ENCODE assay signal across 32 cellular contexts in the genomic region with DNA sequence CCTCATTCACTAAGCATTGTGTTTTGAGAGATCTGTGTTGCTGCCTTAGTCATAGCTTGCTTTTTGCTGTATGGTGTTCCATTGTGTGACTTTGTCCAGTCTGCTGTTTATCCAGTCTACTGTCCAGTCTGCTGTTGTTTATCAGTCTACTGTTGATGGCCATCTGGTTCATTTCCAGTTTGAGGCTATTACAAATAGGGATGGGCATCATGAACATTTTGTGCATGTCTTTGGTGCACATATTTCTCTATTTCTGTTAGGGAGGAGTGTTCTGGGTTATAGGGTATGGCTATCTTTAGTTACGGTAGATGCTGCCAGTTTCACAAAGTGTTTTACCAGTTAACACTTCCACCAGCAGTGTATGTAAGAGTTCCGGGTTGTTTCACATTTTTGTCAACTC. TPM values are rescaled to one million over a fixed set of nuclear protein-coding genes. Genes with fewer than 3 reads are reported as not detected.
DNase-seq lines count a peak whose midpoint lies in the region; ATAC-seq, FAIRE-seq and TF ChIP-seq lines count a peak whose summit lies in the region.
"Had no signal": no experiment of that assay in that cellular context is flagged by ENCODE, and none has a peak within 500 bp of the region (broad histone marks: within the 10 kb centered on the region; RNA-seq: fewer than 3 reads in every experiment).

No MANE protein-coding gene starts in this region.

- H3K9ac ChIP-seq in kidney (ENCODE audit: low read length in 2 of 2): no peak overlapping the region

- H3K27me3 Mint-ChIP-seq in activated naive CD8-positive, alpha-beta T cell: no peaks in the 10 kb centered on the region
- no peaks in the 10 kb centered on the region for H3K27me3 Mint-ChIP-seq in activated naive CD8-positive, alpha-beta T cell treated with anti-CD3 and anti-CD28 coated beads, Interleukin-2, amount 50 U/mL, for 24 hours
- H3K27me3 Mint-ChIP-seq in immature natural killer cell (ENCODE audit: low read depth in 3 of 3): peaks cover 0 to 2% (median 2%) of the 10 kb centered on the region in 3 donors
- H3K27me3 Mint-ChIP-seq: activated CD4-positive, alpha-beta T cell treated with anti-CD3 and anti-CD28 coated beads, Interleukin-2, amount 10 ng/mL, durations not matched to agents 7 days and 5 days; stimulated activated naive B cell treated with anti-CD40 and anti-IgM and Interleukin-4, amounts not matched to agents 10 μg/mL and 1 μg/mL and 100 μg/mL, for 72 hours had no signal

- no peak for FAIRE-seq in kidney (lab: Jason Lieb, UNC)
- FAIRE-seq: HepG2 had no signal

- no peak for TF ChIP-seq CTCF in kidney (IDR thresholded peaks at IDR 0.05; ENCODE audit: borderline replicate concordance, extremely low read depth, insufficient read depth)

- no peak for DNase-seq in activated naive CD8-positive, alpha-beta T cell treated with anti-CD3 and anti-CD28 coated beads, Interleukin-2, amount 50 U/mL, for 24 hours
- peak; percentile 52 for DNase-seq in dermis blood vessel endothelial cell
- DNase-seq in immature natural killer cell: no peak
- DNase-seq in stimulated activated effector memory CD8-positive, alpha-beta T cell treated with anti-CD3 and anti-CD28 coated beads, Interleukin-12 subunit alpha, Interleukin-12 subunit beta, amount 100 ng/mL, for 72 hours (ENCODE audit: low spot score in 2 of 2): no peak
- no peak for DNase-seq in posterior cingulate gyrus
- DNase-seq in kidney: no peak
- DNase-seq in SIG-M5 treated with dmso at 0.1 percent for 504 hours (lab: John Stamatoyannopoulos, UW; ENCODE audit: unreplicated experiment): no peak
- DNase-seq: activated CD4-positive, alpha-beta T cell treated with anti-CD3 and anti-CD28 coated beads, Interleukin-2, amount 10 ng/mL, durations not matched to agents 7 days and 5 days; activated gamma-delta T cell treated with Interleukin-2 at 50 U/mL for 16 hours; activated T-cell treated with anti-CD3 and anti-CD28 coated beads, Interleukin-2, amount 50 U/mL, for 4 hours; brain microvascular endothelial cell; effector CD4-positive, alpha-beta T cell; GOT3; HFFc6; hypothalamus; left lung; NCI-H1105; NCI-H2029; NCI-H526; PC-9; retina; SHP77; stimulated activated CD4-positive, alpha-beta T cell treated with anti-CD3 and anti-CD28 coated beads, Interleukin-4, amount 100 ng/mL, for 4 hours; stimulated activated naive B cell treated with anti-CD40 and anti-IgM and Interleukin-4, amounts not matched to agents 10 μg/mL and 1 μg/mL and 100 μg/mL, for 72 hours; T1000; WERI-Rb-1 had no signal

- H3K4me1 Mint-ChIP-seq in activated naive CD8-positive, alpha-beta T cell (ENCODE audit: low read depth): peaks cover 37% of the 10 kb centered on the region
- H3K4me1 Mint-ChIP-seq in activated naive CD8-positive, alpha-beta T cell treated with anti-CD3 and anti-CD28 coated beads, Interleukin-2, amount 50 U/mL, for 24 hours: peaks cover 22% of the 10 kb centered on the region
- peaks cover 26 to 32% of the 10 kb centered on the region in 2 donors for H3K4me1 Mint-ChIP-seq in immature natural killer cell
- peaks cover 18% of the 10 kb centered on the region for H3K4me1 Mint-ChIP-seq in stimulated activated effector memory CD8-positive, alpha-beta T cell treated with anti-CD3 and anti-CD28 coated beads, Interleukin-12 subunit alpha, Interleukin-12 subunit beta, amount 100 ng/mL, for 72 hours
- H3K4me1 Mint-ChIP-seq: mesothelial cell of epicardium had no signal

- no peaks in the 10 kb centered on the region for H3K9me3 Mint-ChIP-seq in activated naive CD8-positive, alpha-beta T cell (ENCODE audit: low read depth)
- H3K9me3 Mint-ChIP-seq in activated naive CD8-positive, alpha-beta T cell treated with anti-CD3 and anti-CD28 coated beads, Interleukin-2, amount 50 U/mL, for 24 hours: peaks cover 9% of the 10 kb centered on the region
- H3K9me3 Mint-ChIP-seq in immature natural killer cell: no peaks in the 10 kb centered on the region
- no peaks in the 10 kb centered on the region for H3K9me3 Mint-ChIP-seq in stimulated activated effector memory CD8-positive, alpha-beta T cell treated with anti-CD3 and anti-CD28 coated beads, Interleukin-12 subunit alpha, Interleukin-12 subunit beta, amount 100 ng/mL, for 72 hours
- H3K9me3 Mint-ChIP-seq: HFFc6 had no signal

- no peak overlapping the region for H3K27ac ChIP-seq in kidney (ENCODE audit: low read depth in 2 of 2, low read length in 2 of 2)
- H3K27ac ChIP-seq: 22Rv1, brain microvascular endothelial cell, gastroesophageal sphincter, PC-9, WERI-Rb-1 had no signal

- no peak for ATAC-seq in activated naive CD8-positive, alpha-beta T cell treated with anti-CD3 and anti-CD28 coated beads, Interleukin-2, amount 50 U/mL, for 24 hours
- no peak for ATAC-seq in stimulated activated effector memory CD8-positive, alpha-beta T cell treated with anti-CD3 and anti-CD28 coated beads, Interleukin-12 subunit alpha, Interleukin-12 subunit beta, amount 100 ng/mL, for 72 hours
- ATAC-seq: activated T-cell treated with anti-CD3 and anti-CD28 coated beads, Interleukin-2, amount 50 U/mL, for 4 hours; gastroesophageal sphincter; HepG2; left lung; stimulated activated naive B cell treated with anti-CD40 and anti-IgM and Interleukin-4, amounts not matched to agents 10 μg/mL and 1 μg/mL and 100 μg/mL, for 72 hours had no signal

- H3K4me3 Mint-ChIP-seq in activated naive CD8-positive, alpha-beta T cell: no peak overlapping the region
- no peak overlapping the region for H3K4me3 Mint-ChIP-seq in activated naive CD8-positive, alpha-beta T cell treated with anti-CD3 and anti-CD28 coated beads, Interleukin-2, amount 50 U/mL, for 24 hours
- no peak overlapping the region for H3K4me3 Mint-ChIP-seq in immature natural killer cell
- H3K4me3 Mint-ChIP-seq in stimulated activated effector memory CD8-positive, alpha-beta T cell treated with anti-CD3 and anti-CD28 coated beads, Interleukin-12 subunit alpha, Interleukin-12 subunit beta, amount 100 ng/mL, for 72 hours: no peak overlapping the region
- H3K4me3 Mint-ChIP-seq: activated CD4-positive, alpha-beta T cell treated with anti-CD3 and anti-CD28 coated beads, Interleukin-2, amount 10 ng/mL, durations not matched to agents 7 days and 5 days; activated T-cell treated with anti-CD3 and anti-CD28 coated beads, Interleukin-2, amount 50 U/mL, for 4 hours; HFFc6; mesothelial cell of epicardium; nephron; stimulated activated naive B cell treated with anti-CD40 and anti-IgM and Interleukin-4, amounts not matched to agents 10 μg/mL and 1 μg/mL and 100 μg/mL, for 72 hours had no signal

- H3K4me3 ChIP-seq in kidney (ENCODE audit: low read length in 2 of 2): no peak overlapping the region
- H3K4me3 ChIP-seq: gastroesophageal sphincter, left lung, PC-9 had no signal

- H3K36me3 Mint-ChIP-seq in activated naive CD8-positive, alpha-beta T cell: peaks cover 29% of the 10 kb centered on the region
- H3K36me3 Mint-ChIP-seq in activated naive CD8-positive, alpha-beta T cell treated with anti-CD3 and anti-CD28 coated beads, Interleukin-2, amount 50 U/mL, for 24 hours (ENCODE audit: low read depth): peaks cover 80% of the 10 kb centered on the region
- H3K36me3 Mint-ChIP-seq in immature natural killer cell: peaks cover 11 to 46% (median 24%) of the 10 kb centered on the region in 3 donors
- H3K36me3 Mint-ChIP-seq in stimulated activated effector memory CD8-positive, alpha-beta T cell treated with anti-CD3 and anti-CD28 coated beads, Interleukin-12 subunit alpha, Interleukin-12 subunit beta, amount 100 ng/mL, for 72 hours: peaks cover 92% of the 10 kb centered on the region

- no peaks in the 10 kb centered on the region for H3K9me3 ChIP-seq in kidney (ENCODE audit: control insufficient read depth in 1 of 2, low read length in 2 of 2)
- H3K9me3 ChIP-seq: left lung had no signal

- H3K27ac Mint-ChIP-seq in activated naive CD8-positive, alpha-beta T cell: peak overlapping the region; percentile 7
- H3K27ac Mint-ChIP-seq in activated naive CD8-positive, alpha-beta T cell treated with anti-CD3 and anti-CD28 coated beads, Interleukin-2, amount 50 U/mL, for 24 hours: no peak overlapping the region
- peak overlapping the region in 5 of 6 donors; percentile 0 to 52 (median 30) for H3K27ac Mint-ChIP-seq in immature natural killer cell
- peak overlapping the region; percentile 80 for H3K27ac Mint-ChIP-seq in stimulated activated effector memory CD8-positive, alpha-beta T cell treated with anti-CD3 and anti-CD28 coated beads, Interleukin-12 subunit alpha, Interleukin-12 subunit beta, amount 100 ng/mL, for 72 hours
- H3K27ac Mint-ChIP-seq: HFFc6; mesothelial cell of epicardium; nephron; stimulated activated naive B cell treated with anti-CD40 and anti-IgM and Interleukin-4, amounts not matched to agents 10 μg/mL and 1 μg/mL and 100 μg/mL, for 72 hours had no signal

- H3K4me1 ChIP-seq in kidney (ENCODE audit: control insufficient read depth in 1 of 2, insufficient read depth in 1 of 2, low read depth in 1 of 2, low read length in 2 of 2): peaks cover 0 to 2% of the 10 kb centered on the region in 2 donors
- H3K4me1 ChIP-seq: gastroesophageal sphincter, left lung had no signal

- intact Hi-C loops in posterior cingulate gyrus (cut with DNase I): no loop called here
- intact Hi-C loops in kidney (cut with DNase I): no loop called here

- peaks cover 20 to 24% of the 10 kb centered on the region in 2 donors for H3K36me3 ChIP-seq in kidney (ENCODE audit: control insufficient read depth in 1 of 2, insufficient read depth in 2 of 2, low read length in 2 of 2)

RNA-seq across cellular contexts. Expression of a gene that starts 22.2 kb away (rescaled TPM):
- total RNA-seq in dermis blood vessel endothelial cell: 0.88 and 6.3 TPM in 2 replicates
- polyA plus RNA-seq in immature natural killer cell: 1 to 10 TPM; 1.7 to 7.6 (median 2.0) TPM
- 45.3 TPM for total RNA-seq in kidney
- polyA plus RNA-seq in kidney (ENCODE audit: insufficient read depth, low read depth, low replicate concordance): 284 TPM
- total RNA-seq: HepG2, PC-9 had no signal

RNA-seq across cellular contexts. Expression of a gene that starts 27.8 kb away (rescaled TPM):
- total RNA-seq in dermis blood vessel endothelial cell (39.1 and 50.4 TPM in 2 replicates), kidney (43.8 TPM)
- polyA plus RNA-seq in immature natural killer cell (10 to 100 TPM; 35.0 to 73.2 (median 52.2) TPM), kidney (ENCODE audit: insufficient read depth, low read depth, low replicate concordance) (71.8 TPM)

RNA-seq across cellular contexts. Expression of a gene that starts 27.9 kb away (rescaled TPM):
- 69.4 and 98.2 TPM in 2 replicates for total RNA-seq in dermis blood vessel endothelial cell
- polyA plus RNA-seq in immature natural killer cell: 10 to 100 TPM; 43.5 to 65.3 (median 46.9) TPM
- 71.5 TPM for total RNA-seq in kidney
- polyA plus RNA-seq in kidney (ENCODE audit: insufficient read depth, low read depth, low replicate concordance): 60.2 TPM
